Comparison of ENCODE assay signal across 21 cellular contexts in genomic region chr14:53019391-53019790, GRCh38.
DNase-seq lines count a peak whose midpoint lies in the region; ATAC-seq and TF ChIP-seq lines count a peak whose summit lies in the region.
"Had no signal": no experiment of that assay in that cellular context is flagged by ENCODE, and none has a peak within 500 bp of the region (broad histone marks: within the 10 kb centered on the region; RNA-seq: fewer than 3 reads in every experiment).

No MANE protein-coding gene starts in this region.

- H4K20me1 ChIP-seq in osteoblast (ENCODE audit: insufficient read depth, low read length), result no peaks in the 10 kb centered on the region

- H3K9me3 ChIP-seq in osteoblast (ENCODE audit: low read depth, low read length), result no peaks in the 10 kb centered on the region
- H3K9me3 ChIP-seq: SJCRH30 had no signal

- no peak for ATAC-seq in activated CD8-positive, alpha-beta T cell treated with anti-CD3 and anti-CD28 coated beads for 36 hours
- no peak for ATAC-seq in GM21360 (IDR thresholded peaks at IDR 0.05; ENCODE audit: unreplicated experiment)
- ATAC-seq in GM18909 (IDR thresholded peaks at IDR 0.05; ENCODE audit: poor library complexity, unreplicated experiment), result no peak
- ATAC-seq: GM12878, Panc1 had no signal

- no peaks in the 10 kb centered on the region for H3K27me3 ChIP-seq in osteoblast (ENCODE audit: insufficient read depth, low read length)
- H3K27me3 ChIP-seq: SJCRH30 had no signal

- H3K27ac ChIP-seq in osteoblast (ENCODE audit: low read depth, low read length), result no peak overlapping the region
- H3K27ac ChIP-seq: SJCRH30 had no signal

- H3K27ac Mint-ChIP-seq in HFFc6, result no peak overlapping the region
- no peak overlapping the region for H3K27ac Mint-ChIP-seq in activated CD8-positive, alpha-beta T cell treated with anti-CD3 and anti-CD28 coated beads for 36 hours
- H3K27ac Mint-ChIP-seq: CD14-positive monocyte had no signal

- CTCF ChIA-PET in activated CD8-positive, alpha-beta T cell treated with anti-CD3 and anti-CD28 coated beads for 36 hours (lab: Charles Lee), result no interaction called here

- peak; percentile 13 for DNase-seq in AG08396 (ENCODE audit: low spot score)
- DNase-seq in HFFc6, result peak; percentile 39
- peak; percentile 50 for DNase-seq in dedifferentiated amniotic fluid mesenchymal stem cell (ENCODE audit: extremely low spot score)
- peak; percentile 72 for DNase-seq in osteoblast (ENCODE audit: insufficient read length, low spot score, missing footprints)
- DNase-seq in activated CD8-positive, alpha-beta T cell treated with anti-CD3 and anti-CD28 coated beads for 36 hours, result no peak
- DNase-seq in G401 (ENCODE audit: low spot score), result no peak
- DNase-seq: DMS79 treated with DMSO at 0.1 percent for 48 hours, GDM1, H7, KBM-7, NCI-H1105, NCI-H1694, NCI-H2081 treated with DMSO at 0.1 percent for 48 hours, NCI-H446 treated with DMSO at 0.1 percent for 48 hours, NCI-H69, SJCRH30 had no signal

- POLR2A ChIA-PET in activated CD8-positive, alpha-beta T cell treated with anti-CD3 and anti-CD28 coated beads for 36 hours (lab: Charles Lee), result no interaction called here

- H3K4me1 ChIP-seq in osteoblast (ENCODE audit: insufficient read depth, low read length), result peaks cover 33% of the 10 kb centered on the region
- H3K4me1 ChIP-seq: SJCRH30 had no signal

- no peaks in the 10 kb centered on the region for H3K36me3 ChIP-seq in osteoblast (ENCODE audit: insufficient read depth, low read length)
- H3K36me3 ChIP-seq: SJCRH30 had no signal

- TF ChIP-seq CTCF in HFFc6 (IDR thresholded peaks at IDR 0.05), result no peak
- TF ChIP-seq CTCF in osteoblast (IDR thresholded peaks at IDR 0.05; ENCODE audit: extremely low read depth, low read depth, low read length), result no peak
- TF ChIP-seq CTCF in activated CD8-positive, alpha-beta T cell treated with anti-CD3 and anti-CD28 coated beads for 36 hours (IDR thresholded peaks at IDR 0.05), result no peak

- H3K4me3 Mint-ChIP-seq in HFFc6, result no peak overlapping the region
- no peak overlapping the region for H3K4me3 Mint-ChIP-seq in activated CD8-positive, alpha-beta T cell treated with anti-CD3 and anti-CD28 coated beads for 36 hours
- H3K4me3 Mint-ChIP-seq: CD14-positive monocyte had no signal

- peaks cover 64% of the 10 kb centered on the region for H3K4me1 Mint-ChIP-seq in HFFc6 (ENCODE audit: low read depth)
- no peaks in the 10 kb centered on the region for H3K4me1 Mint-ChIP-seq in activated CD8-positive, alpha-beta T cell treated with anti-CD3 and anti-CD28 coated beads for 36 hours (ENCODE audit: low read depth)
- H3K4me1 Mint-ChIP-seq: CD14-positive monocyte had no signal

- intact Hi-C loops in activated CD8-positive, alpha-beta T cell treated with anti-CD3 and anti-CD28 coated beads for 36 hours (cut with micrococcal nuclease), result no loop called here

- peak overlapping the region; percentile 41 for H3K4me2 ChIP-seq in osteoblast (ENCODE audit: insufficient read depth, low read length)

- no peak overlapping the region for H2AFZ ChIP-seq in osteoblast (ENCODE audit: low read length)

- H3K79me2 ChIP-seq in osteoblast (ENCODE audit: insufficient read depth, low read length), result no peaks in the 10 kb centered on the region

- H3K27me3 Mint-ChIP-seq in HFFc6 (ENCODE audit: insufficient read depth), result peaks cover 4% of the 10 kb centered on the region
- peaks cover 10% of the 10 kb centered on the region for H3K27me3 Mint-ChIP-seq in activated CD8-positive, alpha-beta T cell treated with anti-CD3 and anti-CD28 coated beads for 36 hours

- H3K36me3 Mint-ChIP-seq in HFFc6 (ENCODE audit: low read depth), result no peaks in the 10 kb centered on the region
- H3K36me3 Mint-ChIP-seq in activated CD8-positive, alpha-beta T cell treated with anti-CD3 and anti-CD28 coated beads for 36 hours (ENCODE audit: low read depth), result no peaks in the 10 kb centered on the region
- H3K36me3 Mint-ChIP-seq: CD14-positive monocyte had no signal

- H3K9me3 Mint-ChIP-seq in HFFc6, result no peaks in the 10 kb centered on the region
- H3K9me3 Mint-ChIP-seq in activated CD8-positive, alpha-beta T cell treated with anti-CD3 and anti-CD28 coated beads for 36 hours, result no peaks in the 10 kb centered on the region

- H3K4me3 ChIP-seq in osteoblast (ENCODE audit: insufficient read depth, low read length), result no peak overlapping the region
- H3K4me3 ChIP-seq: GM12878, SJCRH30 had no signal

- in situ Hi-C loops in G401 (cut with HindIII; ENCODE audit: low sequenced_read_pairs), result no loop called here

Comparison
In these comparisons a context has a peak if more than half of its experiments do, and no peak if none do; other contexts are left out.
1. DNase-seq: peak in AG08396 (single experiment), HFFc6 (single experiment), dedifferentiated amniotic fluid mesenchymal stem cell (single experiment) and osteoblast (single experiment); none in activated CD8-positive, alpha-beta T cell treated with anti-CD3 and anti-CD28 coated beads for 36 hours (single experiment) and G401 (single experiment).